13 cellular contexts compared by ENCODE assay signal in genomic region chr3:851098-851790, GRCh38.
DNase-seq lines count a peak whose midpoint lies in the region; ATAC-seq and TF ChIP-seq lines count a peak whose summit lies in the region.
"Had no signal": no experiment of that assay in that cellular context is flagged by ENCODE, and none has a peak within 500 bp of the region (broad histone marks: within the 10 kb centered on the region; RNA-seq: fewer than 3 reads in every experiment).

No MANE protein-coding gene starts in this region.

- no peak overlapping the region for H3K9ac ChIP-seq in PC-3 (ENCODE audit: low read length)

- POLR2A ChIA-PET in PC-3 (lab: Charles Lee; ENCODE audit: unreplicated experiment) = no interaction called here

- H3K27ac ChIP-seq in PC-3 (ENCODE audit: low read length) (no peak overlapping the region), ascending aorta (no peak overlapping the region)
- H3K27ac ChIP-seq: left ventricle myocardium inferior, Peyer's patch, psoas muscle had no signal

- H4K20me1 ChIP-seq in PC-3 (ENCODE audit: low read length) = no peaks in the 10 kb centered on the region

- H3F3A ChIP-seq in PC-3 (ENCODE audit: low read length, unreplicated experiment) = no peaks in the 10 kb centered on the region

- H3K4me1 ChIP-seq in PC-3 (ENCODE audit: insufficient read depth, low read length) (no peaks in the 10 kb centered on the region), ascending aorta (no peaks in the 10 kb centered on the region)
- H3K4me1 ChIP-seq: left ventricle myocardium inferior, Peyer's patch, psoas muscle had no signal

- no peak overlapping the region for H3K4me2 ChIP-seq in PC-3 (ENCODE audit: low read length)

- H3K9me3 ChIP-seq in PC-3 (ENCODE audit: low read length) = 0 out of 2 replicates have a peak, but pooled peaks cover 6% of the 10 kb centered on the region
- no peaks in the 10 kb centered on the region for H3K9me3 ChIP-seq in ascending aorta
- H3K9me3 ChIP-seq: left ventricle myocardium inferior, Peyer's patch, psoas muscle had no signal

- H2AFZ ChIP-seq in PC-3 (ENCODE audit: low read length) = no peak overlapping the region

- CTCF ChIA-PET in PC-3 (lab: Charles Lee) = no interaction called here

- no peak overlapping the region for H3K4me3 ChIP-seq in PC-3 (ENCODE audit: low read length)
- no peak overlapping the region for H3K4me3 ChIP-seq in ascending aorta
- H3K4me3 ChIP-seq: left ventricle myocardium inferior, Peyer's patch, psoas muscle had no signal

- TF ChIP-seq CTCF in PC-3 (conservative IDR thresholded peaks at IDR 0.05; ENCODE audit: low read depth, low read length) = 0 out of 2 replicates have a peak, but pooled peaks have one; percentile 20
- TF ChIP-seq CTCF in ascending aorta (IDR thresholded peaks at IDR 0.05) = no peak

- ATAC-seq in HG02870 (IDR thresholded peaks at IDR 0.05; ENCODE audit: unreplicated experiment) = peak; percentile 60
- no peak for ATAC-seq in PC-3
- ATAC-seq: psoas muscle had no signal

- H3K27me3 ChIP-seq in PC-3 (ENCODE audit: low read length) (no peaks in the 10 kb centered on the region), ascending aorta (no peaks in the 10 kb centered on the region)
- H3K27me3 ChIP-seq: Peyer's patch had no signal

- H3K79me2 ChIP-seq in PC-3 (ENCODE audit: low read length) = no peaks in the 10 kb centered on the region

- no peaks in the 10 kb centered on the region for H3K9me2 ChIP-seq in PC-3 (replicated peaks; ENCODE audit: low read length)

- H3K36me3 ChIP-seq in PC-3 (ENCODE audit: low read depth, low read length) (no peaks in the 10 kb centered on the region), ascending aorta (no peaks in the 10 kb centered on the region)
- H3K36me3 ChIP-seq: left ventricle myocardium inferior, Peyer's patch had no signal

- peak; percentile 20 for DNase-seq in activated CD4-positive, alpha-beta T cell treated with anti-CD3 and anti-CD28 coated beads for 48 hours
- no peak for DNase-seq in activated CD4-positive, alpha-beta T cell treated with anti-CD3 and anti-CD28 coated beads for 4 hours
- DNase-seq in PC-3 (peak; percentile 52), renal cortical epithelial cell (ENCODE audit: low read depth) (peak; percentile 66), inferior parietal cortex (ENCODE audit: extremely low spot score) (no peak), AG20443 (ENCODE audit: low spot score) (no peak), ascending aorta (ENCODE audit: low spot score in 2 of 2) (no peak)
- DNase-seq: activated CD4-positive, alpha-beta T cell treated with anti-CD3 and anti-CD28 coated beads for 1 hour; left ventricle myocardium inferior; NCI-H1092; Peyer's patch; psoas muscle had no signal

- intact Hi-C loops in PC-3 (cut with micrococcal nuclease) (no loop called here), ascending aorta (cut with DNase I) (no loop called here)

- BruUV-seq in PC-3 (replicated peaks; lab: Mats Ljungman, UMichigan) = no TSS peak

Comparison
In these comparisons a context has a peak if more than half of its experiments do, and no peak if none do; other contexts are left out.
1. DNase-seq: peak in activated CD4-positive, alpha-beta T cell treated with anti-CD3 and anti-CD28 coated beads for 48 hours (single experiment), PC-3 (single experiment) and renal cortical epithelial cell (single experiment); none in activated CD4-positive, alpha-beta T cell treated with anti-CD3 and anti-CD28 coated beads for 4 hours (0 of 2), inferior parietal cortex (single experiment), AG20443 (single experiment) and ascending aorta (0 of 2).